Comparison of ENCODE assay signal across 20 cellular contexts in the genomic region with DNA sequence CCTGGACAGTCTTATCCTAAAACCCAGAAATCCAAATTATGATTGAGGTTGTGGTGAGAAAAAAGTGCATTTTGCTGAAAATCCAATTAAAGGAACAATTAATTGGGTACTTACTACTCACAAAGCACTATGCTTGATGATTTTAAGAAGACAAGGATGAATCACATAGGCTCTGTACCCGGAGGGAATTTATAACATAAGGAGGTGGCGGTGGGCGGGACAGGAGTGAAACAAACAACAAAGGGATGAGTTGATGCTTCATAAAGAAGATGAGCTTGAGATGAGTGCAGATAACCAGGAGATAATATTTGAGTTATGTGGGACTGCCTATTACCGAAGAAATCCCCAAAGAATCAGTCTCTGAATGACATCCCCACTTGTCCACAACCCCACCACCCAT.
DNase-seq lines count a peak whose midpoint lies in the region.
"Had no signal": no experiment of that assay in that cellular context is flagged by ENCODE, and none has a peak within 500 bp of the region (broad histone marks: within the 10 kb centered on the region; RNA-seq: fewer than 3 reads in every experiment).

No MANE protein-coding gene starts in this region.

- no peaks in the 10 kb centered on the region for H3K9me3 ChIP-seq in CD8-positive, alpha-beta memory T cell (ENCODE audit: low read length)
- H3K9me3 ChIP-seq: BE2C had no signal

- peaks cover 2 to 17% (median 7%) of the 10 kb centered on the region in 5 donors for H3K9me3 Mint-ChIP-seq in CD8-positive, alpha-beta memory T cell

- no peak overlapping the region for H3K27ac Mint-ChIP-seq in CD8-positive, alpha-beta memory T cell
- H3K27ac Mint-ChIP-seq: CD14-positive monocyte; CD4-positive, alpha-beta T cell had no signal

- no peak overlapping the region for H3K27ac ChIP-seq in CD8-positive, alpha-beta memory T cell (ENCODE audit: low read depth, low read length)
- H3K27ac ChIP-seq: 22Rv1; BLaER1 treated with 17β-estradiol and CSF1 and Interleukin-3, amounts not matched to agents 10 nM and 100 nM; GM23248 had no signal

- no peaks in the 10 kb centered on the region for H3K4me1 Mint-ChIP-seq in CD8-positive, alpha-beta memory T cell
- H3K4me1 Mint-ChIP-seq: CD14-positive monocyte had no signal

- H3K36me3 Mint-ChIP-seq in CD8-positive, alpha-beta memory T cell = no peaks in the 10 kb centered on the region
- H3K36me3 Mint-ChIP-seq: CD14-positive monocyte had no signal

- peaks cover 0 to 2% of the 10 kb centered on the region in 2 donors for H3K27me3 Mint-ChIP-seq in CD8-positive, alpha-beta memory T cell
- H3K27me3 Mint-ChIP-seq: CD4-positive, alpha-beta T cell had no signal

- CTCF ChIA-PET in CD8-positive, alpha-beta memory T cell (lab: Charles Lee) = no interaction called here

- peak; percentile 16 for DNase-seq in Ammon's horn (ENCODE audit: low spot score)
- DNase-seq in NCI-H82 (lab: John Stamatoyannopoulos, UW) = peak; percentile 80
- peak; percentile 31 for DNase-seq in RPMI7951 (ENCODE audit: low read depth)
- peak; percentile 34 for DNase-seq in foreskin melanocyte
- no peak for DNase-seq in activated naive CD4-positive, alpha-beta T cell treated with anti-CD3 and anti-CD28 coated beads, Interleukin-2, amount 50 U/mL, for 16 hours
- DNase-seq in kidney glomerular epithelial cell (lab: John Stamatoyannopoulos, UW) = no peak
- DNase-seq in NCI-H526 treated with DMSO at 0.1 percent for 48 hours (lab: John Stamatoyannopoulos, UW) = no peak
- DNase-seq in CD8-positive, alpha-beta memory T cell = no peak
- DNase-seq: BE2C; Calu3; CD4-positive, alpha-beta T cell; COR-L47; DMS153; DND-41; GM23248; H7; HCEC 1CT had no signal

- POLR2A ChIA-PET in CD8-positive, alpha-beta memory T cell (lab: Charles Lee) = no interaction called here

- H3K4me1 ChIP-seq in CD8-positive, alpha-beta memory T cell (ENCODE audit: insufficient read depth, low read length) = no peaks in the 10 kb centered on the region
- H3K4me1 ChIP-seq: BE2C had no signal

- H3K4me3 ChIP-seq in CD8-positive, alpha-beta memory T cell (ENCODE audit: low read length) = no peak overlapping the region
- H3K4me3 ChIP-seq: BLaER1 treated with 17β-estradiol and CSF1 and Interleukin-3, amounts not matched to agents 10 nM and 100 nM; GM23248 had no signal

- no peaks in the 10 kb centered on the region for H3K36me3 ChIP-seq in CD8-positive, alpha-beta memory T cell (ENCODE audit: insufficient read depth, low read length)
- H3K36me3 ChIP-seq: BE2C; BLaER1 treated with 17β-estradiol and CSF1 and Interleukin-3, amounts not matched to agents 10 nM and 100 nM had no signal

- H3K27me3 ChIP-seq in CD8-positive, alpha-beta memory T cell (ENCODE audit: insufficient read depth, low read length, poor library complexity, severe bottlenecking) = no peaks in the 10 kb centered on the region
- H3K27me3 ChIP-seq: BE2C; BLaER1 treated with 17β-estradiol and CSF1 and Interleukin-3, amounts not matched to agents 10 nM and 100 nM had no signal

- no peak overlapping the region for H3K4me3 Mint-ChIP-seq in CD8-positive, alpha-beta memory T cell
- H3K4me3 Mint-ChIP-seq: CD14-positive monocyte; CD4-positive, alpha-beta T cell had no signal

Comparison
In these comparisons a context has a peak if more than half of its experiments do, and no peak if none do; other contexts are left out.
1. DNase-seq: peak in Ammon's horn (single experiment), NCI-H82 (single experiment), RPMI7951 (single experiment) and foreskin melanocyte (single experiment); none in activated naive CD4-positive, alpha-beta T cell treated with anti-CD3 and anti-CD28 coated beads, Interleukin-2, amount 50 U/mL, for 16 hours (single experiment), kidney glomerular epithelial cell (single experiment), NCI-H526 treated with DMSO at 0.1 percent for 48 hours (single experiment) and CD8-positive, alpha-beta memory T cell (0 of 5).